19 cellular contexts compared by ENCODE assay signal in the genomic region with DNA sequence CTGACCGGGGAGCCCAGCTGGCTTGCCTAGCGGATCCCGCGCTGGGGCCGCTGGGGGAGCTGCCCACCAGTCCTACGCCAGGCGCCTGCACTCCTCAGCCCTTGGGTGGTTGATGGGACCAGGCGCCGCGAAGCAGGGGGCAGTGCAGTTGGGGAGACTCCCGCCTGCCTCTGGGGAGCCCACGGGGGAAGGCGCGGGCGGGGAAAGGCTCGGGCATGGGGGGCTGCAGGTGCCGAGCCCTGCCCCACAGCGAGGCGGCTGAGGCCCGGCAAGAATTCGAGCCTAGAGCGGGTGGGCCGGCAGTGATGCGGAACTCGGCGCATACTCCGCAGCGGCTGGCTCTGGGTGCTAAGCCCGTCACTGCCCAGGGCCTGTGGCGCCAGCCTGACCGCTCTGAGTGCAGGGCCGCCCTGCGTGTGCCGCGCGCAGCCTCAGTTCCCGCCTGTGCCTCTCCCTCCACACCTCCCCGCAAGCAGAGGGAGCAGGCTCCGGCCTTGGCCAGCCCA.
DNase-seq lines count a peak whose midpoint lies in the region; ATAC-seq and TF ChIP-seq lines count a peak whose summit lies in the region.
"Had no signal": no experiment of that assay in that cellular context is flagged by ENCODE, and none has a peak within 500 bp of the region (broad histone marks: within the 10 kb centered on the region; RNA-seq: fewer than 3 reads in every experiment).

No MANE protein-coding gene starts in this region.

- intact Hi-C loops in natural killer cell (cut with micrococcal nuclease): no loop called here
- intact Hi-C loops in lower lobe of right lung (cut with DNase I): no loop called here

- peaks cover 19% of the 10 kb centered on the region for H3K9me3 Mint-ChIP-seq in natural killer cell treated with Interleukin-12 subunit alpha and Interleukin-12 subunit beta and Interleukin-15 and Interleukin-18, amount 100 ng/mL, for 72 hours
- peaks cover 4 to 5% of the 10 kb centered on the region in 2 donors for H3K9me3 Mint-ChIP-seq in natural killer cell

- H3K36me3 ChIP-seq in MG63: no peaks in the 10 kb centered on the region
- no peaks in the 10 kb centered on the region for H3K36me3 ChIP-seq in lower lobe of right lung

- H3K27me3 Mint-ChIP-seq in natural killer cell treated with Interleukin-12 subunit alpha and Interleukin-12 subunit beta and Interleukin-15 and Interleukin-18, amount 100 ng/mL, for 72 hours: no peaks in the 10 kb centered on the region
- no peaks in the 10 kb centered on the region for H3K27me3 Mint-ChIP-seq in natural killer cell (ENCODE audit: low read depth in 2 of 2)

- in situ Hi-C loops in GM13976 (cut with MboI; ENCODE audit: low sequenced_read_pairs, unreplicated experiment): no loop called here

- H3K27ac ChIP-seq in lower lobe of right lung: no peak overlapping the region
- H3K27ac ChIP-seq: C4-2B had no signal

- peak; percentile 40 for DNase-seq in natural killer cell treated with Interleukin-12 subunit alpha and Interleukin-12 subunit beta and Interleukin-15 and Interleukin-18, amount 100 ng/mL, for 72 hours (ENCODE audit: low spot score)
- DNase-seq in natural killer cell (no peak), MG63 (peak; percentile 40), lower lobe of right lung (peak; percentile 28), GM13976 (ENCODE audit: low spot score) (no peak)
- DNase-seq: DND-41; GF-D8; NCI-H1092 treated with DMSO at 0.1 percent for 48 hours; NCI-H2081; NCI-H2171 treated with DMSO at 0.1 percent for 48 hours; NCI-H748 treated with DMSO at 0.1 percent for 48 hours; NK-92 treated with Interleukin-12 subunit alpha and Interleukin-12 subunit beta, amount 100 ng/mL, for 24 hours; OCI-M1; SIG-M5 had no signal

- no peak for ATAC-seq in natural killer cell treated with Interleukin-12 subunit alpha and Interleukin-12 subunit beta and Interleukin-15 and Interleukin-18, amount 100 ng/mL, for 72 hours
- ATAC-seq in natural killer cell (no peak), lower lobe of right lung (no peak), HG03378 (IDR thresholded peaks at IDR 0.05; ENCODE audit: unreplicated experiment) (no peak), HG03521 (IDR thresholded peaks at IDR 0.05; ENCODE audit: unreplicated experiment) (no peak)
- ATAC-seq: GM23338, HCT116 had no signal

- H3K36me3 Mint-ChIP-seq in natural killer cell treated with Interleukin-12 subunit alpha and Interleukin-12 subunit beta and Interleukin-15 and Interleukin-18, amount 100 ng/mL, for 72 hours: no peaks in the 10 kb centered on the region
- no peaks in the 10 kb centered on the region for H3K36me3 Mint-ChIP-seq in natural killer cell

- H3K4me1 Mint-ChIP-seq in natural killer cell treated with Interleukin-12 subunit alpha and Interleukin-12 subunit beta and Interleukin-15 and Interleukin-18, amount 100 ng/mL, for 72 hours (ENCODE audit: low read depth in 2 of 2): no peaks in the 10 kb centered on the region
- H3K4me1 Mint-ChIP-seq in natural killer cell: no peaks in the 10 kb centered on the region
- H3K4me1 Mint-ChIP-seq: GM23338 had no signal

- no peak overlapping the region for H3K4me3 Mint-ChIP-seq in natural killer cell treated with Interleukin-12 subunit alpha and Interleukin-12 subunit beta and Interleukin-15 and Interleukin-18, amount 100 ng/mL, for 72 hours
- H3K4me3 Mint-ChIP-seq in natural killer cell: no peak overlapping the region
- H3K4me3 Mint-ChIP-seq: GM23338 had no signal

- no peak for TF ChIP-seq CTCF in natural killer cell (IDR thresholded peaks at IDR 0.05)
- TF ChIP-seq CTCF in lower lobe of right lung (IDR thresholded peaks at IDR 0.05): no peak
- TF ChIP-seq CTCF in GM13976 (IDR thresholded peaks at IDR 0.05; ENCODE audit: borderline replicate concordance, control extremely low read depth, extremely low read depth, insufficient read depth, missing control alignments): no peak

- H3K9me3 ChIP-seq in MG63 (no peaks in the 10 kb centered on the region), lower lobe of right lung (no peaks in the 10 kb centered on the region)

- no peaks in the 10 kb centered on the region for H3K4me1 ChIP-seq in lower lobe of right lung

- H3K27ac Mint-ChIP-seq in natural killer cell treated with Interleukin-12 subunit alpha and Interleukin-12 subunit beta and Interleukin-15 and Interleukin-18, amount 100 ng/mL, for 72 hours: no peak overlapping the region
- no peak overlapping the region for H3K27ac Mint-ChIP-seq in natural killer cell
- H3K27ac Mint-ChIP-seq: GM23338 had no signal

- H3K4me3 ChIP-seq in MG63 (peak overlapping the region; percentile 16; the same call in 1 of the 2 replicates), lower lobe of right lung (no peak overlapping the region)
- H3K4me3 ChIP-seq: GM23338 had no signal

- H3K27me3 ChIP-seq in MG63: no peaks in the 10 kb centered on the region
- no peaks in the 10 kb centered on the region for H3K27me3 ChIP-seq in lower lobe of right lung (ENCODE audit: low read depth)

Comparison
In these comparisons a context has a peak if more than half of its experiments do, and no peak if none do; other contexts are left out.
1. DNase-seq: peak in natural killer cell treated with Interleukin-12 subunit alpha and Interleukin-12 subunit beta and Interleukin-15 and Interleukin-18, amount 100 ng/mL, for 72 hours (single experiment), MG63 (single experiment) and lower lobe of right lung (single experiment); none in natural killer cell (single experiment) and GM13976 (single experiment).